ENCODE assay signal across 26 cellular contexts in genomic region chr6:13412211-13412610, GRCh38.
DNase-seq lines count a peak whose midpoint lies in the region; ATAC-seq, FAIRE-seq and TF ChIP-seq lines count a peak whose summit lies in the region.
"Had no signal": no experiment of that assay in that cellular context is flagged by ENCODE, and none has a peak within 500 bp of the region (broad histone marks: within the 10 kb centered on the region; RNA-seq: fewer than 3 reads in every experiment).

No MANE protein-coding gene starts in this region.

- H3K27ac ChIP-seq in IMR-90 (ENCODE audit: insufficient read depth, low read length) (no peak overlapping the region), H1 (ENCODE audit: low read depth, low read length) (no peak overlapping the region), HepG2 (ENCODE audit: extremely low read length, insufficient read depth, low read length) (peak overlapping the region; percentile 58), stomach (peak overlapping the region in 3 of 5 donors; percentile 56 to 87 (median 62))
- no peak overlapping the region for H3K27ac ChIP-seq in CD4-positive, alpha-beta memory T cell (ENCODE audit: low read depth, low read length)
- H3K27ac ChIP-seq: BLaER1, epithelial cell of prostate, SK-N-MC had no signal

- no peak overlapping the region for H3K4me3 Mint-ChIP-seq in activated CD4-positive, alpha-beta T cell treated with anti-CD3 and anti-CD28 coated beads, Interleukin-2, amount 10 ng/mL, durations not matched to agents 24 days and 14 days
- H3K4me3 Mint-ChIP-seq in CD4-positive, alpha-beta memory T cell = no peak overlapping the region
- H3K4me3 Mint-ChIP-seq: activated CD8-positive, alpha-beta T cell treated with anti-CD3 and anti-CD28 coated beads for 36 hours; activated naive CD8-positive, alpha-beta T cell treated with anti-CD3 and anti-CD28 coated beads, Interleukin-2, amount 10 ng/mL, durations not matched to agents 7 days and 5 days; stimulated activated naive CD8-positive, alpha-beta T cell treated with anti-CD3 and anti-CD28 coated beads, Interleukin-15, amount 100 ng/mL, for 72 hours; T-helper 17 cell had no signal

- H3K14ac ChIP-seq in IMR-90 (replicated peaks; ENCODE audit: low read depth, low read length) (no peak overlapping the region), H1 (ENCODE audit: insufficient read length) (no peak overlapping the region)

- peaks cover 19% of the 10 kb centered on the region for H3K4me1 ChIP-seq in IMR-90 (ENCODE audit: control insufficient read depth, insufficient read depth, low read length)
- peaks cover 0 to 9% (median 3%) of the 10 kb centered on the region in 4 experiments; a peak in 4 of 7 replicates for H3K4me1 ChIP-seq in H1 (replicated peaks in 1 of 4; ENCODE audit: control insufficient read depth in 3 of 4, insufficient read depth in 4 of 4, low read length in 3 of 4)
- H3K4me1 ChIP-seq in HepG2 (ENCODE audit: insufficient read depth, low read length) = peaks cover 83% of the 10 kb centered on the region
- H3K4me1 ChIP-seq in stomach = peaks cover 14 to 75% (median 45%) of the 10 kb centered on the region in 4 donors
- no peaks in the 10 kb centered on the region for H3K4me1 ChIP-seq in CD4-positive, alpha-beta memory T cell (ENCODE audit: insufficient read depth, low read length)

- no peak overlapping the region for H3K18ac ChIP-seq in IMR-90 (ENCODE audit: low read depth, low read length)
- H3K18ac ChIP-seq in H1 (ENCODE audit: extremely low read depth, low read length) = no peak overlapping the region

- dilution Hi-C loops in IMR-90 (cut with HindIII; ENCODE audit: low sequenced_read_pairs, unreplicated experiment) = no loop called here

- H3K9ac ChIP-seq in IMR-90 (ENCODE audit: low read depth, low read length) (no peak overlapping the region), H1 (replicated peaks in 1 of 4; ENCODE audit: extremely low read depth in 1 of 4, low read depth in 3 of 4, low read length in 3 of 4) (no peak overlapping the region), HepG2 (ENCODE audit: insufficient read depth, low read depth, low read length) (peak overlapping the region; percentile 56; the same call in 1 of the 2 replicates)
- H3K9ac ChIP-seq: BLaER1 had no signal

- H3K23me2 ChIP-seq in H1 (ENCODE audit: low read depth, low read length) = no peaks in the 10 kb centered on the region; the same call in 1 of the 2 replicates

- ATAC-seq in IMR-90 (ENCODE audit: low read depth) (no peak), HepG2 (no peak), omental fat pad (ENCODE audit: low FRiP score) (no peak)
- ATAC-seq: activated CD8-positive, alpha-beta T cell treated with anti-CD3 and anti-CD28 coated beads for 36 hours; stimulated activated naive CD8-positive, alpha-beta T cell treated with anti-CD3 and anti-CD28 coated beads, Interleukin-15, amount 100 ng/mL, for 72 hours; T-helper 17 cell had no signal

- H3K9me3 Mint-ChIP-seq in activated CD4-positive, alpha-beta T cell treated with anti-CD3 and anti-CD28 coated beads, Interleukin-2, amount 10 ng/mL, durations not matched to agents 24 days and 14 days = peaks cover 11% of the 10 kb centered on the region
- H3K9me3 Mint-ChIP-seq in CD4-positive, alpha-beta memory T cell = no peaks in the 10 kb centered on the region

- no peak for TF ChIP-seq EP300 in H1 (IDR thresholded peaks at IDR 0.05; ENCODE audit: borderline replicate concordance in 1 of 2, low read depth in 2 of 2, low read length in 2 of 2)
- no peak for TF ChIP-seq EP300 in HepG2 (IDR thresholded peaks at IDR 0.05; ENCODE audit: low read depth in 2 of 2, low read length in 2 of 2)
- TF ChIP-seq EP300 in HepG2 (CRISPR knock-in tag; IDR thresholded peaks at IDR 0.05; ENCODE audit: borderline replicate concordance) = no peak
- no peak for TF ChIP-seq EP300 in stomach (IDR thresholded peaks at IDR 0.05)

- H2BK15ac ChIP-seq in IMR-90 (ENCODE audit: low read depth, low read length) (no peak overlapping the region), H1 (ENCODE audit: low read length) (no peak overlapping the region)

- H3K79me2 ChIP-seq in H1 (ENCODE audit: control insufficient read depth in 1 of 2, insufficient read depth in 2 of 2, low read length in 2 of 2) = no peaks in the 10 kb centered on the region
- no peaks in the 10 kb centered on the region for H3K79me2 ChIP-seq in HepG2 (ENCODE audit: insufficient read depth, low read length)

- H3K4ac ChIP-seq in IMR-90 (ENCODE audit: low read depth, low read length) = no peak overlapping the region
- H3K4ac ChIP-seq in H1 (replicated peaks; ENCODE audit: insufficient read length, low read depth, low read length) = no peak overlapping the region

- H4K8ac ChIP-seq in IMR-90 (ENCODE audit: low read depth in 2 of 2, low read length in 2 of 2) = no peak overlapping the region
- no peak overlapping the region; the same call in 1 of the 2 replicates for H4K8ac ChIP-seq in H1 (ENCODE audit: extremely low read depth, insufficient read depth, low read length)

- no peaks in the 10 kb centered on the region for H3K27me3 Mint-ChIP-seq in activated CD4-positive, alpha-beta T cell treated with anti-CD3 and anti-CD28 coated beads, Interleukin-2, amount 10 ng/mL, durations not matched to agents 24 days and 14 days
- no peaks in the 10 kb centered on the region for H3K27me3 Mint-ChIP-seq in CD4-positive, alpha-beta memory T cell
- H3K27me3 Mint-ChIP-seq: activated CD8-positive, alpha-beta T cell treated with anti-CD3 and anti-CD28 coated beads for 36 hours; activated naive CD8-positive, alpha-beta T cell treated with anti-CD3 and anti-CD28 coated beads, Interleukin-2, amount 10 ng/mL, durations not matched to agents 7 days and 5 days; stimulated activated naive CD8-positive, alpha-beta T cell treated with anti-CD3 and anti-CD28 coated beads, Interleukin-15, amount 100 ng/mL, for 72 hours; T-helper 17 cell had no signal

- H2BK20ac ChIP-seq in IMR-90 (ENCODE audit: low read depth, low read length) (no peak overlapping the region), H1 (ENCODE audit: low read length) (no peak overlapping the region)

- H3K4me2 ChIP-seq in IMR-90 (ENCODE audit: low read depth, low read length) (no peak overlapping the region), H1 (ENCODE audit: insufficient read depth in 1 of 2, low read depth in 2 of 2, low read length in 2 of 2) (no peak overlapping the region), HepG2 (ENCODE audit: low read depth, low read length) (peak overlapping the region; percentile 73)
- H3K4me2 ChIP-seq: BLaER1 had no signal

- peaks cover 20% of the 10 kb centered on the region for H3K9me1 ChIP-seq in IMR-90 (ENCODE audit: insufficient read depth, low read length)

- peak overlapping the region; percentile 9 for H2AK9ac ChIP-seq in IMR-90 (replicated peaks; ENCODE audit: low read depth, low read length, poor library complexity)

- H3K56ac ChIP-seq in IMR-90 (ENCODE audit: extremely low read depth, insufficient read depth, low read length) (no peak overlapping the region), H1 (replicated peaks; ENCODE audit: insufficient read length, low read depth, low read length) (no peak overlapping the region)

- H2AFZ ChIP-seq in IMR-90 (replicated peaks; ENCODE audit: low read length, poor library complexity) = no peak overlapping the region
- no peak overlapping the region for H2AFZ ChIP-seq in H1 (ENCODE audit: low read length)
- no peak overlapping the region for H2AFZ ChIP-seq in HepG2 (ENCODE audit: low read length)

- H3K27ac Mint-ChIP-seq in activated CD4-positive, alpha-beta T cell treated with anti-CD3 and anti-CD28 coated beads, Interleukin-2, amount 10 ng/mL, durations not matched to agents 24 days and 14 days = no peak overlapping the region
- peak overlapping the region in 1 of 7 donors; percentile 29 for H3K27ac Mint-ChIP-seq in CD4-positive, alpha-beta memory T cell
- H3K27ac Mint-ChIP-seq: activated CD8-positive, alpha-beta T cell treated with anti-CD3 and anti-CD28 coated beads for 36 hours; activated naive CD8-positive, alpha-beta T cell treated with anti-CD3 and anti-CD28 coated beads, Interleukin-2, amount 10 ng/mL, durations not matched to agents 7 days and 5 days; stimulated activated naive CD8-positive, alpha-beta T cell treated with anti-CD3 and anti-CD28 coated beads, Interleukin-15, amount 100 ng/mL, for 72 hours; T-helper 17 cell had no signal

- CTCF ChIA-PET in IMR-90 (lab: Yijun Ruan, JAX) (no interaction called here), H1 (lab: Charles Lee; ENCODE audit: partially characterized antibody) (interaction anchor here (1.0 to 3.5 kb wide), 6 partner anchors 9 to 77 kb away, joined by 3 to 12 read pairs (median 4); no protein-coding TSS in a partner anchor), HepG2 (lab: Yijun Ruan, JAX; ENCODE audit: low intra/inter-chr PET ratio, low total read pairs) (no interaction called here)
- CTCF ChIA-PET in CD4-positive, alpha-beta memory T cell (lab: Charles Lee; ENCODE audit: partially characterized antibody) = interaction anchor here (1.6 kb wide), 1 partner anchor 163 kb away, joined by 4 read pairs; the partner anchor contains the start of gene SIRT5

- H3K23ac ChIP-seq in IMR-90 (ENCODE audit: low read depth, low read length) = no peak overlapping the region
- H3K23ac ChIP-seq in H1 (ENCODE audit: insufficient read length) = no peak overlapping the region

- TF ChIP-seq POLR2A in IMR-90 (IDR thresholded peaks at IDR 0.05; ENCODE audit: low read depth, low read length) = no peak
- no peak for TF ChIP-seq POLR2A in H1 (IDR thresholded peaks at IDR 0.05; ENCODE audit: control extremely low read depth in 1 of 2, low read depth in 2 of 2, low read length in 2 of 2)
- no peak for TF ChIP-seq POLR2A in HepG2 (IDR thresholded peaks at IDR 0.05; ENCODE audit: insufficient read depth in 1 of 2, low read depth in 2 of 2, low read length in 2 of 2)
- no peak for TF ChIP-seq POLR2A in stomach (IDR thresholded peaks at IDR 0.05)

- POLR2A ChIA-PET in IMR-90 (lab: Charles Lee; ENCODE audit: unreplicated experiment) = no interaction called here
- POLR2A ChIA-PET in H1 (lab: Charles Lee; ENCODE audit: partially characterized antibody) = interaction anchor here (1.2 to 1.4 kb wide), 2 partner anchors 11 to 13 kb away, joined by 3 to 6 read pairs; no protein-coding TSS in a partner anchor
- POLR2A ChIA-PET in HepG2 (lab: Yijun Ruan, JAX) = interaction anchor here (1.3 to 3.2 kb wide), 5 partner anchors 73 to 203 kb away, joined by 4 to 25 read pairs (median 4); partner anchors contain the start of genes GFOD1, NOL7 and SIRT5
- POLR2A ChIA-PET in CD4-positive, alpha-beta memory T cell (lab: Charles Lee; ENCODE audit: partially characterized antibody) = no interaction called here

- H2BK5ac ChIP-seq in IMR-90 (ENCODE audit: low read depth, low read length, poor library complexity, severe bottlenecking) (no peak overlapping the region), H1 (ENCODE audit: low read depth, low read length) (no peak overlapping the region)

- TF ChIP-seq CTCF in IMR-90 (conservative IDR thresholded peaks at IDR 0.05; ENCODE audit: low read depth, low read length) (no peak), H1 (IDR thresholded peaks at IDR 0.05; ENCODE audit: control extremely low read depth in 1 of 3, insufficient read depth in 1 of 3, low read depth in 1 of 3, low read length in 3 of 3) (no peak), HepG2 (CRISPR knock-in tag; IDR thresholded peaks at IDR 0.05) (no peak), stomach (IDR thresholded peaks at IDR 0.05) (no peak), omental fat pad (IDR thresholded peaks at IDR 0.05) (no peak)

- H4K20me1 ChIP-seq in IMR-90 (ENCODE audit: insufficient read depth, low read length) = no peaks in the 10 kb centered on the region; the same call in 1 of the 2 replicates
- no peaks in the 10 kb centered on the region for H4K20me1 ChIP-seq in H1 (replicated peaks in 1 of 2; ENCODE audit: control insufficient read depth in 1 of 2, insufficient read depth in 2 of 2, low read length in 2 of 2)
- H4K20me1 ChIP-seq in HepG2 (ENCODE audit: insufficient read depth, low read length) = no peaks in the 10 kb centered on the region

- DNase-seq in IMR-90 (no peak), H1 (ENCODE audit: low read depth in 1 of 2, low spot score in 2 of 2) (no peak), HepG2 (ENCODE audit: low spot score) (no peak), stomach (no peak), omental fat pad (ENCODE audit: low spot score) (no peak), DMS53 (lab: John Stamatoyannopoulos, UW) (no peak)
- no peak for DNase-seq in activated CD4-positive, alpha-beta T cell treated with anti-CD3 and anti-CD28 coated beads, Interleukin-2, amount 10 ng/mL, durations not matched to agents 24 days and 14 days
- DNase-seq in CD4-positive, alpha-beta memory T cell = no peak
- DNase-seq: activated CD4-positive, alpha-beta T cell treated with anti-CD3 and anti-CD28 coated beads for 1 hour; activated CD8-positive, alpha-beta T cell treated with anti-CD3 and anti-CD28 coated beads for 36 hours; activated gamma-delta T cell; activated naive CD8-positive, alpha-beta T cell treated with anti-CD3 and anti-CD28 coated beads, Interleukin-2, amount 10 ng/mL, durations not matched to agents 7 days and 5 days; activated T-cell treated with anti-CD3 and anti-CD28 coated beads, Interleukin-2, amount 50 U/mL, for 1 hour; DND-41; glutamatergic neuron; NCI-H2107; NCI-H748 treated with DMSO at 0.1 percent for 48 hours; nucleus accumbens; stimulated activated naive CD8-positive, alpha-beta T cell treated with anti-CD3 and anti-CD28 coated beads, Interleukin-15, amount 100 ng/mL, for 72 hours; T-helper 17 cell had no signal

- H3K9me3 ChIP-seq in IMR-90 (ENCODE audit: control insufficient read depth, insufficient read depth, low read length) (no peaks in the 10 kb centered on the region), H1 (ENCODE audit: insufficient read depth in 2 of 2, low read depth in 1 of 2, low read length in 1 of 2) (no peaks in the 10 kb centered on the region), HepG2 (ENCODE audit: low read length) (no peaks in the 10 kb centered on the region), stomach (no peaks in the 10 kb centered on the region)
- H3K9me3 ChIP-seq in CD4-positive, alpha-beta memory T cell (ENCODE audit: control insufficient read depth in 1 of 2, low read length in 2 of 2) = no peaks in the 10 kb centered on the region
- H3K9me3 ChIP-seq: HAP-1 had no signal

- BruUV-seq in IMR-90 (replicated peaks; lab: Mats Ljungman, UMichigan) (no TSS peak), HepG2 (replicated peaks; lab: Mats Ljungman, UMichigan) (no TSS peak)

- H2BK120ac ChIP-seq in IMR-90 (ENCODE audit: low read depth, low read length) (no peak overlapping the region), H1 (replicated peaks; ENCODE audit: low read depth, low read length) (no peak overlapping the region)

- H2AK5ac ChIP-seq in IMR-90 (ENCODE audit: low read depth, low read length) (no peak overlapping the region), H1 (ENCODE audit: low read depth, low read length) (peak overlapping the region; percentile 77; the same call in 1 of the 2 replicates)

- 0 out of 2 replicates have a peak overlapping the region, but pooled peaks have one; percentile 77 for H2BK12ac ChIP-seq in H1 (ENCODE audit: low read depth, low read length)

- H3K36me3 ChIP-seq in IMR-90 (ENCODE audit: control insufficient read depth, insufficient read depth, low read length) (no peaks in the 10 kb centered on the region), H1 (ENCODE audit: control insufficient read depth in 2 of 4, insufficient read depth in 4 of 4, low read length in 3 of 4) (no peaks in the 10 kb centered on the region), HepG2 (replicated peaks in 1 of 2; ENCODE audit: control insufficient read depth in 1 of 2, insufficient read depth in 2 of 2, low read length in 2 of 2) (no peaks in the 10 kb centered on the region), stomach (no peaks in the 10 kb centered on the region)
- H3K36me3 ChIP-seq in CD4-positive, alpha-beta memory T cell (ENCODE audit: insufficient read depth, low read length) = no peaks in the 10 kb centered on the region
- H3K36me3 ChIP-seq: HAP-1 had no signal

- H4K91ac ChIP-seq in IMR-90 (ENCODE audit: insufficient read depth, low read depth, low read length) = no peak overlapping the region
- no peak overlapping the region for H4K91ac ChIP-seq in H1 (replicated peaks; ENCODE audit: insufficient read length, low read length)

- peaks cover 10% of the 10 kb centered on the region for H3K36me3 Mint-ChIP-seq in activated CD4-positive, alpha-beta T cell treated with anti-CD3 and anti-CD28 coated beads, Interleukin-2, amount 10 ng/mL, durations not matched to agents 24 days and 14 days (ENCODE audit: low read depth)
- no peaks in the 10 kb centered on the region for H3K36me3 Mint-ChIP-seq in CD4-positive, alpha-beta memory T cell

- FAIRE-seq in H1 (lab: Jason Lieb, UNC) (no peak), HepG2 (lab: Jason Lieb, UNC) (no peak)
- FAIRE-seq: GM19239, small intestine had no signal

- H3K4me3 ChIP-seq in IMR-90 (ENCODE audit: insufficient read depth, low read depth, low read length) (no peak overlapping the region), H1 (ENCODE audit: extremely low read depth in 1 of 4, insufficient read depth in 2 of 4, low read depth in 3 of 4, low read length in 4 of 4) (no peak overlapping the region), HepG2 (replicated peaks in 1 of 3; ENCODE audit: insufficient read depth in 1 of 3, low read depth in 2 of 3, low read length in 3 of 3) (peak overlapping the region in 1 of 3 experiments; percentile 45; a peak in 2 of 6 replicates), stomach (no peak overlapping the region)
- no peak overlapping the region for H3K4me3 ChIP-seq in CD4-positive, alpha-beta memory T cell (ENCODE audit: low read length in 2 of 2)
- H3K4me3 ChIP-seq: BLaER1, HAP-1, SK-N-MC had no signal

- H3K79me1 ChIP-seq in IMR-90 (ENCODE audit: low read depth in 1 of 2, low read length in 2 of 2) = peaks cover 0 to 13% of the 10 kb centered on the region in 2 experiments; a peak in 2 of 4 replicates
- no peaks in the 10 kb centered on the region; the same call in 1 of the 2 replicates for H3K79me1 ChIP-seq in H1 (ENCODE audit: low read depth, low read length)

- TF ChIP-seq RAD21 in IMR-90 (IDR thresholded peaks at IDR 0.05; ENCODE audit: low read length) (no peak), H1 (IDR thresholded peaks at IDR 0.05 in 1 of 2, conservative IDR thresholded peaks at IDR 0.05 in 1 of 2; ENCODE audit: low read depth in 2 of 2, low read length in 2 of 2) (no peak), HepG2 (CRISPR knock-in tag; IDR thresholded peaks at IDR 0.05) (no peak)

- H3K27me3 ChIP-seq in IMR-90 (ENCODE audit: control insufficient read depth, insufficient read depth, low read length) (no peaks in the 10 kb centered on the region), H1 (replicated peaks in 1 of 4; ENCODE audit: control insufficient read depth in 3 of 4, extremely low read depth in 1 of 4, insufficient read depth in 3 of 4, low read length in 3 of 4) (no peaks in the 10 kb centered on the region), HepG2 (ENCODE audit: control insufficient read depth in 1 of 2, insufficient read depth in 2 of 2, low read length in 2 of 2) (no peaks in the 10 kb centered on the region), stomach (no peaks in the 10 kb centered on the region)
- no peaks in the 10 kb centered on the region for H3K27me3 ChIP-seq in CD4-positive, alpha-beta memory T cell (ENCODE audit: insufficient read depth, low read length)
- H3K27me3 ChIP-seq: BLaER1 had no signal

- no CpG with 5 or more reads among the region's 5 CpGs for WGBS in IMR-90 (ENCODE audit: extremely low coverage in 2 of 2, insufficient read length in 1 of 2), 2 experiments
- 84% methylated on average over 5 of the region's 5 CpGs; no CpG with 5 or more reads in 1 of the 2 experiments for WGBS in H1 (ENCODE audit: extremely low coverage in 1 of 2, insufficient coverage in 1 of 2, insufficient read length in 1 of 2, insufficient replicate concordance in 2 of 2, low coverage in 1 of 2, low lambda C conversion rate in 2 of 2, missing lambda C conversion rate in 1 of 2), 2 experiments
- WGBS in HepG2 (ENCODE audit: low lambda C conversion rate) = 77% methylated on average over 5 of the region's 5 CpGs
- WGBS in stomach, 5 donors = 84 to 90% (median 87%) methylated on average over 5 of the region's 5 CpGs

- H4K5ac ChIP-seq in IMR-90 (ENCODE audit: low read depth, low read length) = no peak overlapping the region
- H4K5ac ChIP-seq in H1 (ENCODE audit: insufficient read length, low read depth, low read length) = no peak overlapping the region

- peaks cover 2% of the 10 kb centered on the region for H3K4me1 Mint-ChIP-seq in activated CD4-positive, alpha-beta T cell treated with anti-CD3 and anti-CD28 coated beads, Interleukin-2, amount 10 ng/mL, durations not matched to agents 24 days and 14 days
- H3K4me1 Mint-ChIP-seq in CD4-positive, alpha-beta memory T cell = no peaks in the 10 kb centered on the region

- intact Hi-C loops in IMR-90 (cut with micrococcal nuclease) = no loop called here
- intact Hi-C loops in HepG2 (cut with micrococcal nuclease; ENCODE audit: unreplicated experiment) = no loop called here
- intact Hi-C loops in stomach (cut with DNase I; ENCODE audit: low total_unique reads) = no loop called here
- intact Hi-C loops in activated CD4-positive, alpha-beta T cell treated with anti-CD3 and anti-CD28 coated beads, Interleukin-2, amount 10 ng/mL, durations not matched to agents 24 days and 14 days (cut with micrococcal nuclease) = no loop called here
- intact Hi-C loops in CD4-positive, alpha-beta memory T cell (cut with micrococcal nuclease) = no loop called here

- in situ Hi-C loops in IMR-90 (cut with MboI; ENCODE audit: low sequenced_read_pairs) (no loop called here), HepG2 (cut with HindIII; ENCODE audit: extremely low pct_ligation_motif_present, low pct_unique_long_range_greater_than_20kb) (loop anchor here (5.0 kb wide), 1 partner anchor 70 kb away; no protein-coding TSS in a partner anchor)

Comparison
In these comparisons a context has a peak if more than half of its experiments do, and no peak if none do; other contexts are left out.
1. H3K27ac ChIP-seq: peak in HepG2 (single experiment) and stomach (3 of 5); none in IMR-90 (single experiment), H1 (single experiment) and CD4-positive, alpha-beta memory T cell (single experiment).
2. CTCF ChIA-PET loops: an anchor here in H1 (1.0 to 3.5 kb wide) and CD4-positive, alpha-beta memory T cell (1.6 kb wide); none called in IMR-90 and HepG2.
3. POLR2A ChIA-PET loops: an anchor here in H1 (1.2 to 1.4 kb wide) and HepG2 (1.3 to 3.2 kb wide); none called in IMR-90 and CD4-positive, alpha-beta memory T cell.